ENCODE assay signal across 8 cellular contexts in genomic region chr5:98771389-98772109, GRCh38. TPM values are rescaled to one million over a fixed set of nuclear protein-coding genes. Genes with fewer than 3 reads are reported as not detected.
A peak's percentile ranks its signal among the peaks of the same experiment; 100 is the strongest.
DNase-seq lines count a peak whose midpoint lies in the region; ATAC-seq, FAIRE-seq and TF ChIP-seq lines count a peak whose summit lies in the region.

No MANE protein-coding gene starts in this region.

- intact Hi-C loops in CD14-positive monocyte (cut with micrococcal nuclease): no loop called here

- peaks cover 7 to 51% (median 42%) of the 10 kb centered on the region in 7 donors for H3K9me3 Mint-ChIP-seq in CD14-positive monocyte
- H3K9me3 Mint-ChIP-seq in T-helper 1 cell treated with Interleukin-12 subunit alpha and Interleukin-12 subunit beta and Interleukin-4 antibody, amounts not matched to agents 30 μg/mL and 1 μg/mL, for 36 hours: no peaks in the 10 kb centered on the region

- H3K36me3 Mint-ChIP-seq in CD14-positive monocyte: peaks cover 12 to 25% of the 10 kb centered on the region in 2 donors
- H3K36me3 Mint-ChIP-seq in T-helper 1 cell treated with Interleukin-12 subunit alpha and Interleukin-12 subunit beta and Interleukin-4 antibody, amounts not matched to agents 30 μg/mL and 1 μg/mL, for 36 hours (ENCODE audit: low read depth): no peaks in the 10 kb centered on the region

- ATAC-seq in GM21423 (IDR thresholded peaks at IDR 0.05; ENCODE audit: unreplicated experiment): peak; percentile 16

- 6% methylated on average over 18 of the region's 18 CpGs for WGBS in smooth muscle cell (ENCODE audit: low lambda C conversion rate)

- peak overlapping the region in 1 of 7 donors; percentile 13 for H3K27ac Mint-ChIP-seq in CD14-positive monocyte
- H3K27ac Mint-ChIP-seq in T-helper 1 cell treated with Interleukin-12 subunit alpha and Interleukin-12 subunit beta and Interleukin-4 antibody, amounts not matched to agents 30 μg/mL and 1 μg/mL, for 36 hours: peak overlapping the region; percentile 38

- no peaks in the 10 kb centered on the region for H3K36me3 ChIP-seq in smooth muscle cell (ENCODE audit: low read depth)

- H3K27me3 ChIP-seq in smooth muscle cell (ENCODE audit: low read depth): no peaks in the 10 kb centered on the region

- DNase-seq in CD14-positive monocyte (ENCODE audit: low spot score): no peak
- DNase-seq in NCI-H1694 treated with DMSO at 0.1 percent for 48 hours (lab: John Stamatoyannopoulos, UW): peak; percentile 80
- peak; percentile 77 for DNase-seq in central memory CD4-positive, alpha-beta T cell
- DNase-seq in smooth muscle cell (lab: John Stamatoyannopoulos, UW; ENCODE audit: unreplicated experiment): no peak
- no peak for DNase-seq in cortex of kidney (lab: John Stamatoyannopoulos, UW)

- no peaks in the 10 kb centered on the region for H3K9me3 ChIP-seq in smooth muscle cell (replicated peaks; ENCODE audit: low read depth)

- H3K79me2 ChIP-seq in smooth muscle cell (ENCODE audit: low read depth): peaks cover 19% of the 10 kb centered on the region

- peak overlapping the region; percentile 93 for H3K4me2 ChIP-seq in smooth muscle cell

- peak overlapping the region; percentile 94 for H2AFZ ChIP-seq in smooth muscle cell (ENCODE audit: low read depth)

- H3K27me3 Mint-ChIP-seq in CD14-positive monocyte (ENCODE audit: low read depth in 3 of 3): peaks cover 84 to 98% (median 88%) of the 10 kb centered on the region in 3 donors
- H3K27me3 Mint-ChIP-seq in T-helper 1 cell treated with Interleukin-12 subunit alpha and Interleukin-12 subunit beta and Interleukin-4 antibody, amounts not matched to agents 30 μg/mL and 1 μg/mL, for 36 hours (ENCODE audit: low read depth): peaks cover 86% of the 10 kb centered on the region

- peak overlapping the region; percentile 9 for H3K27ac ChIP-seq in smooth muscle cell (ENCODE audit: low read depth)

- H3K4me3 ChIP-seq in smooth muscle cell: peak overlapping the region; percentile 65

- peaks cover 21% of the 10 kb centered on the region for H4K20me1 ChIP-seq in smooth muscle cell (ENCODE audit: low read depth)

- H3F3A ChIP-seq in smooth muscle cell (ENCODE audit: low read depth): peaks cover 12% of the 10 kb centered on the region

- peak; percentile 74 for FAIRE-seq in islet of Langerhans (lab: Jason Lieb, UNC)

- H3K4me1 ChIP-seq in smooth muscle cell (ENCODE audit: low read depth): peaks cover 29% of the 10 kb centered on the region

- H3K4me1 Mint-ChIP-seq in CD14-positive monocyte: peaks cover 54% of the 10 kb centered on the region
- peaks cover 43% of the 10 kb centered on the region for H3K4me1 Mint-ChIP-seq in T-helper 1 cell treated with Interleukin-12 subunit alpha and Interleukin-12 subunit beta and Interleukin-4 antibody, amounts not matched to agents 30 μg/mL and 1 μg/mL, for 36 hours (ENCODE audit: low read depth)

- H3K4me3 Mint-ChIP-seq in CD14-positive monocyte: peak overlapping the region; percentile 89 to 98
- peak overlapping the region; percentile 89 for H3K4me3 Mint-ChIP-seq in T-helper 1 cell treated with Interleukin-12 subunit alpha and Interleukin-12 subunit beta and Interleukin-4 antibody, amounts not matched to agents 30 μg/mL and 1 μg/mL, for 36 hours

- H3K9ac ChIP-seq in smooth muscle cell (ENCODE audit: low read depth): no peak overlapping the region

- TF ChIP-seq CTCF in CD14-positive monocyte (IDR thresholded peaks at IDR 0.05) (peak; percentile 92), smooth muscle cell (IDR thresholded peaks at IDR 0.05; ENCODE audit: borderline replicate concordance, insufficient read depth, poor library complexity, severe bottlenecking) (peak; percentile 87)

RNA-seq across cellular contexts. Expression of gene RGMB, which starts 1.9 kb away (rescaled TPM):
- under 1 TPM in 1 of 2 donors, not detected in 1; 0.12 TPM for polyA plus RNA-seq in CD14-positive monocyte
- total RNA-seq in smooth muscle cell: 6.2 and 11.2 TPM in 2 replicates
- polyA plus RNA-seq in smooth muscle cell: 5.7 and 8.0 TPM in 2 replicates

Comparison
In these comparisons a context has a peak if more than half of its experiments do, and no peak if none do; other contexts are left out.
1. DNase-seq: peak in NCI-H1694 treated with DMSO at 0.1 percent for 48 hours (single experiment) and central memory CD4-positive, alpha-beta T cell (single experiment); none in CD14-positive monocyte (single experiment), smooth muscle cell (single experiment) and cortex of kidney (single experiment).